ENCODE assay signal across 8 cellular contexts in the genomic region with DNA sequence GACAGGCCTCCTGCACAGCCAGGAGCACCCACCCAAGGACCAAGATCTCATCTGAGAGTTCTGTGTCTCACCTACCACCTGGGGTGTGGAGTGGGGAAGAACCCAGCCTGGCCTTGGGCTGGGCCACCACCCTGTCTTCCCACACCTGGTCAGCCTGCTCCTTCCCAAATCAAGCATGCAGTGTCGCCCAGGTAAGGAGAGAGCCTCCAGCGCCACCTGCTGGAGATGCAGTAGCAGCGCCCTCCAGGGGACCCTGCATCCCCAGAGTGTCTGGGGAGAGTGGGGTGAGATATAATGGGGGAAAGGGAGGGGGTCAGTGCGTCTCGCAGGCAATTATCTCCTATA. TPM values are rescaled to one million over a fixed set of nuclear protein-coding genes. Genes with fewer than 3 reads are reported as not detected.
DNase-seq lines count a peak whose midpoint lies in the region; ATAC-seq and TF ChIP-seq lines count a peak whose summit lies in the region.

No MANE protein-coding gene starts in this region.

- TF ChIP-seq CTCF in natural killer cell (IDR thresholded peaks at IDR 0.05) (peak; percentile 82), omental fat pad (IDR thresholded peaks at IDR 0.05) (peak in 1 of 3 donors; percentile 48)

- H3K4me3 Mint-ChIP-seq in natural killer cell, result no peak overlapping the region

- no peak overlapping the region for H3K27ac Mint-ChIP-seq in natural killer cell

- DNase-seq in AG20443 (ENCODE audit: low spot score) (peak; percentile 83), H4 (ENCODE audit: low spot score) (peak; percentile 46), NCI-H510A (lab: John Stamatoyannopoulos, UW) (peak; percentile 45), epidermal melanocyte (ENCODE audit: insufficient read length, low spot score) (peak; percentile 81), natural killer cell (peak; percentile 56), omental fat pad (ENCODE audit: low spot score) (no peak)
- peak; percentile 25 to 40 for DNase-seq in activated CD8-positive, alpha-beta memory T cell treated with anti-CD3 and anti-CD28 coated beads for 4 hours (ENCODE audit: low read depth in 2 of 2)
- peak; percentile 79 for DNase-seq in stimulated activated naive CD8-positive, alpha-beta T cell treated with anti-CD3 and anti-CD28 coated beads, Interleukin-15, Interleukin-2, amounts not matched to agents 100 U/mL and 50 U/mL, for 24 hours

- H3K4me1 Mint-ChIP-seq in natural killer cell, result peaks cover 0 to 5% of the 10 kb centered on the region in 2 donors

- ATAC-seq in natural killer cell (peak; percentile 77 to 91 (median 86)), omental fat pad (ENCODE audit: low FRiP score) (no peak)
- ATAC-seq in stimulated activated naive CD8-positive, alpha-beta T cell treated with anti-CD3 and anti-CD28 coated beads, Interleukin-15, Interleukin-2, amounts not matched to agents 100 U/mL and 50 U/mL, for 24 hours, result peak; percentile 75

- no peaks in the 10 kb centered on the region for H3K36me3 Mint-ChIP-seq in natural killer cell

- peaks cover 9 to 13% of the 10 kb centered on the region in 2 donors for H3K27me3 Mint-ChIP-seq in natural killer cell (ENCODE audit: low read depth in 2 of 2)

- intact Hi-C loops in natural killer cell (cut with micrococcal nuclease), result loop anchor here (1.0 kb wide), 1 partner anchor 56 kb away; no protein-coding TSS in a partner anchor

- H3K9me3 Mint-ChIP-seq in natural killer cell, result no peaks in the 10 kb centered on the region

RNA-seq across cellular contexts. Expression of gene KIAA2013, which starts 32.3 kb away (rescaled TPM):
- 29.9 and 38.9 TPM in 2 replicates for total RNA-seq in H4 (2014; rRNA removed; shearing (Covaris generic))
- total RNA-seq in natural killer cell (10 to 100 TPM; 32.0 to 44.8 (median 40.4) TPM), omental fat pad (10 to 100 TPM; 47.0 to 69.2 (median 62.1) TPM)

RNA-seq across cellular contexts. Expression of gene NPPB, which starts 35.1 kb away (rescaled TPM):
- not detected in 2 replicates for total RNA-seq in H4 (2014; rRNA removed; shearing (Covaris generic))
- not detected for total RNA-seq in natural killer cell
- not detected for total RNA-seq in omental fat pad

RNA-seq across cellular contexts. Expression of gene PLOD1, which starts 40.6 kb away (rescaled TPM):
- 105 and 112 TPM in 2 replicates for total RNA-seq in H4 (2014; rRNA removed; shearing (Covaris generic))
- 10 to 100 TPM; 69.8 to 80.5 (median 80.4) TPM for total RNA-seq in natural killer cell
- total RNA-seq in omental fat pad, result 100 to 1,000 TPM in 1 of 4 donors, 10 to 100 TPM in 3; 60.8 to 142 (median 69.0) TPM

RNA-seq across cellular contexts. Expression of gene NPPA, which starts 46.3 kb away (rescaled TPM):
- total RNA-seq in H4 (2014; rRNA removed; shearing (Covaris generic)), result not detected in 2 replicates
- not detected for total RNA-seq in natural killer cell
- total RNA-seq in omental fat pad, result not detected
